8 cellular contexts compared by ENCODE assay signal in the genomic region with DNA sequence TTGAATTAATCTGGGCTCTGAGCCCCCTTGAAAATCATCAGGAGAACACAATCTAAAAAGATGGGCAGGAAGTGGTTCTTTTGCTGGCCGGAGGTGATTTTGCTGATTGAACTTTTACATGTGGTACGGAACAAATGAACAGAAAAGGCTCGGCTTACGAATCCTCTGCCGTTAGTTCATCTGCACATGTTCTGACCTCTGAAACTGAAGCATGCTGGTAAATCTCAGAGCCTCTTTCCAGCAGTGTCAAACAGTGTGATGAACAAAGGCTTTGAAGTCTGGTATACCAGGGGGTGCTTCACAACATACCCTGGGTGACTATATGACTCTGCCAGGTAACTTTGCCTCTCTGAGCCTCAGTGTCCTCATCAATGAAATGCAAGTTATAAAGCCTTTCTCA.
DNase-seq lines count a peak whose midpoint lies in the region; ATAC-seq lines count a peak whose summit lies in the region.
"Had no signal": no experiment of that assay in that cellular context is flagged by ENCODE, and none has a peak within 500 bp of the region (broad histone marks: within the 10 kb centered on the region; RNA-seq: fewer than 3 reads in every experiment).

No MANE protein-coding gene starts in this region.

- peak overlapping the region; percentile 42 for H3K4me3 Mint-ChIP-seq in stimulated activated effector memory CD8-positive, alpha-beta T cell treated with anti-CD3 and anti-CD28 coated beads, Interleukin-12 subunit alpha, Interleukin-12 subunit beta, amount 100 ng/mL, for 72 hours

- H3K4me3 ChIP-seq in effector memory CD4-positive, alpha-beta T cell (ENCODE audit: insufficient read depth, low read depth, low read length, poor library complexity, severe bottlenecking): peak overlapping the region; percentile 16
- H3K4me3 ChIP-seq: prostate gland had no signal

- H3K27ac ChIP-seq in effector memory CD4-positive, alpha-beta T cell (ENCODE audit: insufficient read depth, low read length, poor library complexity, severe bottlenecking): no peak overlapping the region
- H3K27ac ChIP-seq: prostate gland had no signal

- H3K9me3 ChIP-seq in effector memory CD4-positive, alpha-beta T cell (ENCODE audit: control insufficient read depth, low read length): no peaks in the 10 kb centered on the region
- H3K9me3 ChIP-seq: prostate gland had no signal

- H3K4me1 Mint-ChIP-seq in stimulated activated effector memory CD8-positive, alpha-beta T cell treated with anti-CD3 and anti-CD28 coated beads, Interleukin-12 subunit alpha, Interleukin-12 subunit beta, amount 100 ng/mL, for 72 hours: peaks cover 20% of the 10 kb centered on the region

- no peaks in the 10 kb centered on the region for H3K27me3 ChIP-seq in effector memory CD4-positive, alpha-beta T cell (replicated peaks; ENCODE audit: control insufficient read depth, insufficient read depth, low read length, poor library complexity, severe bottlenecking)

- peak overlapping the region; percentile 67 for H3K27ac Mint-ChIP-seq in stimulated activated effector memory CD8-positive, alpha-beta T cell treated with anti-CD3 and anti-CD28 coated beads, Interleukin-12 subunit alpha, Interleukin-12 subunit beta, amount 100 ng/mL, for 72 hours

- no peak for DNase-seq in effector memory CD4-positive, alpha-beta T cell
- peak in 1 of 2 donors; percentile 54 for DNase-seq in stimulated activated effector memory CD8-positive, alpha-beta T cell treated with anti-CD3 and anti-CD28 coated beads, Interleukin-12 subunit alpha, Interleukin-12 subunit beta, amount 100 ng/mL, for 72 hours (ENCODE audit: low spot score in 2 of 2)
- DNase-seq in retina: no peak
- no peak for DNase-seq in HCEC 1CT
- DNase-seq in NCI-H2227 (lab: John Stamatoyannopoulos, UW; ENCODE audit: unreplicated experiment): no peak

- H3K36me3 Mint-ChIP-seq in stimulated activated effector memory CD8-positive, alpha-beta T cell treated with anti-CD3 and anti-CD28 coated beads, Interleukin-12 subunit alpha, Interleukin-12 subunit beta, amount 100 ng/mL, for 72 hours: no peaks in the 10 kb centered on the region

- ATAC-seq in GM18909 (IDR thresholded peaks at IDR 0.05; ENCODE audit: poor library complexity, unreplicated experiment): peak; percentile 61
- ATAC-seq in HG03432 (IDR thresholded peaks at IDR 0.05; ENCODE audit: unreplicated experiment): peak; percentile 35
- peak; percentile 82 for ATAC-seq in stimulated activated effector memory CD8-positive, alpha-beta T cell treated with anti-CD3 and anti-CD28 coated beads, Interleukin-12 subunit alpha, Interleukin-12 subunit beta, amount 100 ng/mL, for 72 hours

- no peaks in the 10 kb centered on the region for H3K36me3 ChIP-seq in effector memory CD4-positive, alpha-beta T cell (ENCODE audit: control insufficient read depth, insufficient read depth, low read length)
- H3K36me3 ChIP-seq: prostate gland had no signal

- peaks cover 10% of the 10 kb centered on the region for H3K4me1 ChIP-seq in effector memory CD4-positive, alpha-beta T cell (ENCODE audit: control insufficient read depth, insufficient read depth, low read length, poor library complexity, severe bottlenecking)
- H3K4me1 ChIP-seq: prostate gland had no signal

- no peaks in the 10 kb centered on the region for H3K9me3 Mint-ChIP-seq in stimulated activated effector memory CD8-positive, alpha-beta T cell treated with anti-CD3 and anti-CD28 coated beads, Interleukin-12 subunit alpha, Interleukin-12 subunit beta, amount 100 ng/mL, for 72 hours
